ENCODE assay signal across 8 cellular contexts in genomic region chr1:45550401-45551305, GRCh38. TPM values are rescaled to one million over a fixed set of nuclear protein-coding genes. Genes with fewer than 3 reads are reported as not detected.
DNase-seq lines count a peak whose midpoint lies in the region; ATAC-seq and TF ChIP-seq lines count a peak whose summit lies in the region.

TSS of gene AKR1A1 (plus strand) at chr1:45550826. CDS start at chr1:45561795, 10,969 bp downstream.

- no peak for TF ChIP-seq CTCF in endodermal cell (conservative IDR thresholded peaks at IDR 0.05)

- H3K36me3 Mint-ChIP-seq in activated CD8-positive, alpha-beta memory T cell treated with anti-CD3 and anti-CD28 coated beads, Interleukin-2, amount 10 ng/mL, durations not matched to agents 7 days and 5 days: peaks cover 9% of the 10 kb centered on the region
- peaks cover 19% of the 10 kb centered on the region for H3K36me3 Mint-ChIP-seq in endodermal cell (ENCODE audit: low read depth)

- H3K4me3 ChIP-seq in HUES48 (ENCODE audit: low read depth, low read length): peak within 1 kb of the TSS; percentile 89
- H3K4me3 ChIP-seq in NT2/D1 (ENCODE audit: insufficient read length, low read depth): peak within 1 kb of the TSS; percentile 86
- H3K4me3 ChIP-seq in endodermal cell (ENCODE audit: low read length): peak within 1 kb of the TSS; percentile 87

- peak within 1 kb of the TSS; percentile 94 for H3K9ac ChIP-seq in HUES48 (ENCODE audit: low read depth, low read length)
- H3K9ac ChIP-seq in NT2/D1 (ENCODE audit: insufficient read length, low read depth): peak within 1 kb of the TSS; percentile 95
- H3K9ac ChIP-seq in endodermal cell (ENCODE audit: extremely low read depth, low read length, poor library complexity, severe bottlenecking): peak within 1 kb of the TSS; percentile 71

- 6 to 8% methylated on average over 31 to 47 of the region's 47 CpGs for WGBS in endodermal cell (ENCODE audit: insufficient coverage in 1 of 2, insufficient read length in 1 of 2), 2 experiments

- H3K27ac ChIP-seq in HUES48 (ENCODE audit: low read depth, low read length): peak within 1 kb of the TSS; percentile 88
- H3K27ac ChIP-seq in endodermal cell (ENCODE audit: low read depth, low read length): peak within 1 kb of the TSS; percentile 67

- peak within 1 kb of the TSS; percentile 92 for H3K4me3 Mint-ChIP-seq in activated CD8-positive, alpha-beta memory T cell treated with anti-CD3 and anti-CD28 coated beads, Interleukin-2, amount 10 ng/mL, durations not matched to agents 7 days and 5 days
- peak within 1 kb of the TSS; percentile 91 for H3K4me3 Mint-ChIP-seq in endodermal cell

- H3K9me3 ChIP-seq in HUES48 (ENCODE audit: control insufficient read depth, insufficient read depth, low read length) (no peaks in the 10 kb centered on the region), NT2/D1 (ENCODE audit: insufficient read depth, low read length) (no peaks in the 10 kb centered on the region), endodermal cell (ENCODE audit: control insufficient read depth, low read length) (no peaks in the 10 kb centered on the region)

- ATAC-seq in GM21390 (IDR thresholded peaks at IDR 0.05; ENCODE audit: unreplicated experiment): peak; percentile 76
- peak; percentile 96 for ATAC-seq in activated CD8-positive, alpha-beta memory T cell treated with anti-CD3 and anti-CD28 coated beads, Interleukin-2, amount 10 ng/mL, durations not matched to agents 7 days and 5 days

- H3K9me3 Mint-ChIP-seq in activated CD8-positive, alpha-beta memory T cell treated with anti-CD3 and anti-CD28 coated beads, Interleukin-2, amount 10 ng/mL, durations not matched to agents 7 days and 5 days (ENCODE audit: low read depth): no peaks in the 10 kb centered on the region
- no peaks in the 10 kb centered on the region for H3K9me3 Mint-ChIP-seq in endodermal cell

- in situ Hi-C loops in Caki2 (cut with HindIII; ENCODE audit: low pct_unique_long_range_greater_than_20kb, low sequenced_read_pairs): no loop called here

- H3K27ac Mint-ChIP-seq in activated CD8-positive, alpha-beta memory T cell treated with anti-CD3 and anti-CD28 coated beads, Interleukin-2, amount 10 ng/mL, durations not matched to agents 7 days and 5 days: peak within 1 kb of the TSS; percentile 88
- H3K27ac Mint-ChIP-seq in endodermal cell: peak within 1 kb of the TSS; percentile 94

- DNase-seq in Caki2 (ENCODE audit: low read depth): peak; percentile 95
- DNase-seq in NT2/D1 (ENCODE audit: low read depth, low spot score): peak; percentile 93
- peak; percentile 92 for DNase-seq in activated CD8-positive, alpha-beta memory T cell treated with anti-CD3 and anti-CD28 coated beads, Interleukin-2, amount 10 ng/mL, durations not matched to agents 7 days and 5 days
- DNase-seq in endodermal cell: peak; percentile 96
- peak; percentile 96 for DNase-seq in mesenteric fat pad (ENCODE audit: low spot score)
- peak; percentile 73 for DNase-seq in stimulated activated CD8-positive, alpha-beta memory T cell treated with anti-CD3 and anti-CD28 coated beads, Interleukin-15, amount 100 ng/mL, for 24 hours (ENCODE audit: low read depth)

- H3K4me1 ChIP-seq in HUES48 (ENCODE audit: control insufficient read depth, insufficient read depth, low read length) (peaks cover 6% of the 10 kb centered on the region; the same call in 1 of the 2 replicates), NT2/D1 (ENCODE audit: insufficient read depth, insufficient read length) (peaks cover 4% of the 10 kb centered on the region), endodermal cell (ENCODE audit: control insufficient read depth, insufficient read depth, low read length) (no peaks in the 10 kb centered on the region)

- peaks cover 35% of the 10 kb centered on the region for H3K36me3 ChIP-seq in HUES48 (ENCODE audit: control insufficient read depth, insufficient read depth, low read length)
- H3K36me3 ChIP-seq in NT2/D1 (ENCODE audit: insufficient read depth, insufficient read length, low read length): peaks cover 41% of the 10 kb centered on the region
- peaks cover 26% of the 10 kb centered on the region for H3K36me3 ChIP-seq in endodermal cell (ENCODE audit: control insufficient read depth, insufficient read depth, low read length)

- no peaks in the 10 kb centered on the region for H3K27me3 ChIP-seq in HUES48 (ENCODE audit: control insufficient read depth, insufficient read depth, low read length)
- H3K27me3 ChIP-seq in NT2/D1 (ENCODE audit: insufficient read depth, insufficient read length): no peaks in the 10 kb centered on the region
- H3K27me3 ChIP-seq in endodermal cell (ENCODE audit: control insufficient read depth, insufficient read depth, low read length, poor library complexity, severe bottlenecking): no peaks in the 10 kb centered on the region

- H3K27me3 Mint-ChIP-seq in activated CD8-positive, alpha-beta memory T cell treated with anti-CD3 and anti-CD28 coated beads, Interleukin-2, amount 10 ng/mL, durations not matched to agents 7 days and 5 days: peaks cover 12% of the 10 kb centered on the region
- H3K27me3 Mint-ChIP-seq in endodermal cell (ENCODE audit: insufficient read depth): no peaks in the 10 kb centered on the region

- peaks cover 22% of the 10 kb centered on the region for H3K4me1 Mint-ChIP-seq in activated CD8-positive, alpha-beta memory T cell treated with anti-CD3 and anti-CD28 coated beads, Interleukin-2, amount 10 ng/mL, durations not matched to agents 7 days and 5 days
- peaks cover 8% of the 10 kb centered on the region for H3K4me1 Mint-ChIP-seq in endodermal cell

- CTCF ChIA-PET in activated CD8-positive, alpha-beta memory T cell treated with anti-CD3 and anti-CD28 coated beads, Interleukin-2, amount 10 ng/mL, durations not matched to agents 7 days and 5 days (lab: Charles Lee): interaction anchor here (0.6 to 3.2 kb wide), 13 partner anchors 14 to 224 kb away, joined by 3 to 15 read pairs (median 3); partner anchors contain the start of genes HPDL, NASP, PRDX1 and TESK2

RNA-seq across cellular contexts. Expression of gene AKR1A1, which starts in this region (rescaled TPM):
- total RNA-seq in Caki2 (2014; rRNA removed; shearing (Covaris generic); ENCODE audit: low replicate concordance): 235 and 258 TPM in 2 replicates
- 100 to 1,000 TPM; 137 to 150 TPM for total RNA-seq in activated CD8-positive, alpha-beta memory T cell treated with anti-CD3 and anti-CD28 coated beads, Interleukin-2, amount 10 ng/mL, durations not matched to agents 7 days and 5 days
- total RNA-seq in endodermal cell (100 to 1,000 TPM; 200 to 239 TPM), mesenteric fat pad (132 TPM)
- polyA plus RNA-seq in endodermal cell (2013, experiment 1 of 2): 176 TPM
- polyA plus RNA-seq in endodermal cell (2013, experiment 2 of 2): 157 TPM

Comparison
In these comparisons a context has a peak if more than half of its experiments do, and no peak if none do; other contexts are left out.
1. Peak in every context shown above with its lines: DNase-seq, ATAC-seq, H3K4me3 ChIP-seq and H3K27ac ChIP-seq.